27 cellular contexts compared by ENCODE assay signal in genomic region chr4:174210952-174211490, GRCh38.
DNase-seq lines count a peak whose midpoint lies in the region; ATAC-seq and TF ChIP-seq lines count a peak whose summit lies in the region.
"Had no signal": no experiment of that assay in that cellular context is flagged by ENCODE, and none has a peak within 500 bp of the region (broad histone marks: within the 10 kb centered on the region; RNA-seq: fewer than 3 reads in every experiment).

No MANE protein-coding gene starts in this region.

- no peaks in the 10 kb centered on the region for H3K9me3 ChIP-seq in PC-3 (ENCODE audit: low read length)
- H3K9me3 ChIP-seq: mucosa of descending colon, pancreas, upper lobe of right lung had no signal

- peak overlapping the region; percentile 71 for H3K4me3 Mint-ChIP-seq in dendritic cell treated with granulocyte-macrophage colony-stimulating factor and Interleukin-4, amounts not matched to agents 40 ng/mL and 50 ng/mL, for 4 days
- no peak overlapping the region for H3K4me3 Mint-ChIP-seq in stimulated activated effector memory CD8-positive, alpha-beta T cell treated with anti-CD3 and anti-CD28 coated beads, Interleukin-12 subunit alpha, Interleukin-12 subunit beta, amount 100 ng/mL, for 72 hours
- H3K4me3 Mint-ChIP-seq: nephron progenitor cell had no signal

- ATAC-seq in PC-3, result peak; percentile 91
- ATAC-seq in stimulated activated effector memory CD8-positive, alpha-beta T cell treated with anti-CD3 and anti-CD28 coated beads, Interleukin-12 subunit alpha, Interleukin-12 subunit beta, amount 100 ng/mL, for 72 hours, result no peak
- ATAC-seq: left ventricle myocardium superior, mucosa of descending colon, right cardiac atrium had no signal

- peak overlapping the region; percentile 17; the same call in 1 of the 2 replicates for H3K9ac ChIP-seq in PC-3 (ENCODE audit: low read length)

- peak overlapping the region; percentile 40; the same call in 1 of the 2 replicates for H3K4me2 ChIP-seq in PC-3 (ENCODE audit: low read length)

- no peaks in the 10 kb centered on the region for H3K36me3 ChIP-seq in PC-3 (ENCODE audit: low read depth, low read length)
- H3K36me3 ChIP-seq: pancreas, upper lobe of right lung had no signal

- peak overlapping the region; percentile 65 for H3K27ac ChIP-seq in PC-3 (ENCODE audit: low read length)
- H3K27ac ChIP-seq: HL-60, pancreas, upper lobe of right lung had no signal

- H3K4me1 Mint-ChIP-seq in dendritic cell treated with granulocyte-macrophage colony-stimulating factor and Interleukin-4, amounts not matched to agents 40 ng/mL and 50 ng/mL, for 4 days (ENCODE audit: low read depth), result peaks cover 39% of the 10 kb centered on the region
- H3K4me1 Mint-ChIP-seq in stimulated activated effector memory CD8-positive, alpha-beta T cell treated with anti-CD3 and anti-CD28 coated beads, Interleukin-12 subunit alpha, Interleukin-12 subunit beta, amount 100 ng/mL, for 72 hours, result peaks cover 31% of the 10 kb centered on the region

- peak overlapping the region; percentile 9; the same call in 1 of the 2 replicates for H2AFZ ChIP-seq in PC-3 (ENCODE audit: low read length)

- no peaks in the 10 kb centered on the region for H3K36me3 Mint-ChIP-seq in dendritic cell treated with granulocyte-macrophage colony-stimulating factor and Interleukin-4, amounts not matched to agents 40 ng/mL and 50 ng/mL, for 4 days (ENCODE audit: low read depth)
- no peaks in the 10 kb centered on the region for H3K36me3 Mint-ChIP-seq in stimulated activated effector memory CD8-positive, alpha-beta T cell treated with anti-CD3 and anti-CD28 coated beads, Interleukin-12 subunit alpha, Interleukin-12 subunit beta, amount 100 ng/mL, for 72 hours
- H3K36me3 Mint-ChIP-seq: CD4-positive, CD25-positive, alpha-beta regulatory T cell had no signal

- H3K27ac Mint-ChIP-seq in dendritic cell treated with granulocyte-macrophage colony-stimulating factor and Interleukin-4, amounts not matched to agents 40 ng/mL and 50 ng/mL, for 4 days, result no peak overlapping the region
- no peak overlapping the region for H3K27ac Mint-ChIP-seq in stimulated activated effector memory CD8-positive, alpha-beta T cell treated with anti-CD3 and anti-CD28 coated beads, Interleukin-12 subunit alpha, Interleukin-12 subunit beta, amount 100 ng/mL, for 72 hours
- H3K27ac Mint-ChIP-seq: activated T-cell treated with anti-CD3 and anti-CD28 coated beads, Interleukin-2, amount 50 U/mL, for 24 hours; CD4-positive, CD25-positive, alpha-beta regulatory T cell; immature natural killer cell; nephron progenitor cell had no signal

- intact Hi-C loops in PC-3 (cut with micrococcal nuclease), result no loop called here
- intact Hi-C loops in dendritic cell treated with granulocyte-macrophage colony-stimulating factor and Interleukin-4, amounts not matched to agents 40 ng/mL and 50 ng/mL, for 4 days (cut with micrococcal nuclease), result loop anchor here (10.0 kb wide), 1 partner anchor 306 kb away; no protein-coding TSS in a partner anchor

- H3K9me2 ChIP-seq in PC-3 (replicated peaks; ENCODE audit: low read length), result no peaks in the 10 kb centered on the region

- POLR2A ChIA-PET in PC-3 (lab: Charles Lee; ENCODE audit: unreplicated experiment), result no interaction called here

- no peaks in the 10 kb centered on the region for H3K9me3 Mint-ChIP-seq in dendritic cell treated with granulocyte-macrophage colony-stimulating factor and Interleukin-4, amounts not matched to agents 40 ng/mL and 50 ng/mL, for 4 days
- H3K9me3 Mint-ChIP-seq in stimulated activated effector memory CD8-positive, alpha-beta T cell treated with anti-CD3 and anti-CD28 coated beads, Interleukin-12 subunit alpha, Interleukin-12 subunit beta, amount 100 ng/mL, for 72 hours, result no peaks in the 10 kb centered on the region
- H3K9me3 Mint-ChIP-seq: activated T-cell treated with anti-CD3 and anti-CD28 coated beads, Interleukin-2, amount 50 U/mL, for 24 hours; nephron progenitor cell had no signal

- H3K27me3 Mint-ChIP-seq in dendritic cell treated with granulocyte-macrophage colony-stimulating factor and Interleukin-4, amounts not matched to agents 40 ng/mL and 50 ng/mL, for 4 days, result peaks cover 67% of the 10 kb centered on the region

- H3K4me3 ChIP-seq in PC-3 (ENCODE audit: low read length), result no peak overlapping the region
- H3K4me3 ChIP-seq: mucosa of descending colon, pancreas, upper lobe of right lung had no signal

- H3F3A ChIP-seq in PC-3 (ENCODE audit: low read length, unreplicated experiment), result no peaks in the 10 kb centered on the region

- H3K79me2 ChIP-seq in PC-3 (ENCODE audit: low read length), result no peaks in the 10 kb centered on the region

- no peaks in the 10 kb centered on the region for H4K20me1 ChIP-seq in PC-3 (ENCODE audit: low read length)

- no TSS peak for BruUV-seq in PC-3 (replicated peaks; lab: Mats Ljungman, UMichigan)

- CTCF ChIA-PET in PC-3 (lab: Charles Lee), result interaction anchor here (0.8 kb wide), 1 partner anchor 14 kb away, joined by 5 read pairs; no protein-coding TSS in a partner anchor

- peaks cover 11% of the 10 kb centered on the region for H3K4me1 ChIP-seq in PC-3 (ENCODE audit: insufficient read depth, low read length)

- no peaks in the 10 kb centered on the region for H3K27me3 ChIP-seq in PC-3 (ENCODE audit: low read length)

- DNase-seq in ELR (ENCODE audit: low read depth), result peak; percentile 72
- peak; percentile 46 for DNase-seq in PC-3
- peak; percentile 26 for DNase-seq in renal cortical epithelial cell (ENCODE audit: low read depth)
- no peak for DNase-seq in RPMI8226
- no peak for DNase-seq in NCI-H2029 treated with DMSO at 0.1 percent for 48 hours (lab: John Stamatoyannopoulos, UW)
- DNase-seq in stimulated activated effector memory CD8-positive, alpha-beta T cell treated with anti-CD3 and anti-CD28 coated beads, Interleukin-12 subunit alpha, Interleukin-12 subunit beta, amount 100 ng/mL, for 72 hours (ENCODE audit: low spot score in 2 of 2), result no peak
- DNase-seq: activated naive CD4-positive, alpha-beta T cell treated with anti-CD3 and anti-CD28 coated beads, Interleukin-2, amount 50 U/mL, for 16 hours; activated T-cell treated with anti-CD3 and anti-CD28 coated beads, Interleukin-2, amount 50 U/mL, for 24 hours; anterior cingulate cortex; caudate nucleus; CD4-positive, CD25-positive, alpha-beta regulatory T cell; dermis blood vessel endothelial cell; GDM1; immature natural killer cell; left ventricle myocardium superior; MM.1S; mucosa of descending colon; NCI-H1417 treated with DMSO at 0.1 percent for 48 hours; NCI-H524 treated with DMSO at 0.1 percent for 48 hours; pancreas; right cardiac atrium; stimulated activated CD4-positive, alpha-beta T cell treated with anti-CD3 and anti-CD28 coated beads, Interleukin-15, amount 100 ng/mL, for 24 hours; T1000; upper lobe of right lung had no signal

- TF ChIP-seq CTCF in PC-3 (conservative IDR thresholded peaks at IDR 0.05; ENCODE audit: low read depth, low read length), result no peak

Comparison
In these comparisons a context has a peak if more than half of its experiments do, and no peak if none do; other contexts are left out.
1. DNase-seq: peak in ELR (single experiment), PC-3 (single experiment) and renal cortical epithelial cell (single experiment); none in RPMI8226 (single experiment), NCI-H2029 treated with DMSO at 0.1 percent for 48 hours (single experiment) and stimulated activated effector memory CD8-positive, alpha-beta T cell treated with anti-CD3 and anti-CD28 coated beads, Interleukin-12 subunit alpha, Interleukin-12 subunit beta, amount 100 ng/mL, for 72 hours (0 of 2).